Comparison of ENCODE assay signal across 1 cellular context in genomic region chr10:37125921-37126320, GRCh38.
TF ChIP-seq lines count a peak whose summit lies in the region.

No MANE protein-coding gene starts in this region.

TF ChIP-seq in SK-N-SH, 30 proteins besides CTCF, POLR2A, EP300 and RAD21:
- TF ChIP-seq REST (IDR thresholded peaks at IDR 0.05; ENCODE audit: low read depth, low read length) (no peak), FOXJ3 (CRISPR knock-in tag; IDR thresholded peaks at IDR 0.05) (no peak), FOXM1 (IDR thresholded peaks at IDR 0.05; ENCODE audit: low read depth) (no peak), TAF1 (IDR thresholded peaks at IDR 0.05; ENCODE audit: borderline replicate concordance, low read depth, low read length) (no peak), TEAD4 (IDR thresholded peaks at IDR 0.05; ENCODE audit: borderline replicate concordance, insufficient read depth) (no peak), SMC3 (IDR thresholded peaks at IDR 0.05; ENCODE audit: low read depth, low read length) (no peak), GABPA (IDR thresholded peaks at IDR 0.05; ENCODE audit: low read depth) (no peak), EZH2phosphoT487 (IDR thresholded peaks at IDR 0.05; ENCODE audit: borderline replicate concordance, low read depth) (no peak), NFIC (IDR thresholded peaks at IDR 0.05; ENCODE audit: borderline replicate concordance) (no peak), MAX (IDR thresholded peaks at IDR 0.05; ENCODE audit: low read depth) (no peak), FOSL2 (IDR thresholded peaks at IDR 0.05; ENCODE audit: borderline replicate concordance, low read depth) (no peak), ZBTB33 (IDR thresholded peaks at IDR 0.05; ENCODE audit: borderline replicate concordance, low read depth) (no peak), USF1 (IDR thresholded peaks at IDR 0.05; ENCODE audit: borderline replicate concordance, low read depth) (no peak), RXRA (IDR thresholded peaks at IDR 0.05; ENCODE audit: borderline replicate concordance, low read depth) (no peak), MEF2A (IDR thresholded peaks at IDR 0.05; ENCODE audit: borderline replicate concordance, low read depth) (no peak), GATA2 (CRISPR knock-in tag; IDR thresholded peaks at IDR 0.05) (no peak)
TF ChIP-seq in SK-N-SH: peak in this region for 0.
